Comparison of ENCODE assay signal across 19 cellular contexts in genomic region chr13:23996456-23996855, GRCh38.
DNase-seq lines count a peak whose midpoint lies in the region; ATAC-seq and TF ChIP-seq lines count a peak whose summit lies in the region.
"Had no signal": no experiment of that assay in that cellular context is flagged by ENCODE, and none has a peak within 500 bp of the region (broad histone marks: within the 10 kb centered on the region; RNA-seq: fewer than 3 reads in every experiment).

No MANE protein-coding gene starts in this region.

- H3K36me3 ChIP-seq in left ventricle myocardium inferior (no peaks in the 10 kb centered on the region), endodermal cell (ENCODE audit: control insufficient read depth, insufficient read depth, low read length) (no peaks in the 10 kb centered on the region), spleen (no peaks in the 10 kb centered on the region)

- TF ChIP-seq CTCF in left ventricle myocardium inferior (IDR thresholded peaks at IDR 0.05; ENCODE audit: borderline replicate concordance): no peak
- no peak for TF ChIP-seq CTCF in endodermal cell (conservative IDR thresholded peaks at IDR 0.05)
- TF ChIP-seq CTCF in spleen (IDR thresholded peaks at IDR 0.05 in 8 of 11, conservative IDR thresholded peaks at IDR 0.05 in 3 of 11): no peak

- H3K4me1 ChIP-seq in left ventricle myocardium inferior (peaks cover 25% of the 10 kb centered on the region), endodermal cell (ENCODE audit: control insufficient read depth, insufficient read depth, low read length) (no peaks in the 10 kb centered on the region), spleen (peaks cover 0 to 18% (median 5%) of the 10 kb centered on the region in 6 donors)

- no peak overlapping the region for H3K4me3 ChIP-seq in left ventricle myocardium inferior
- peak overlapping the region; percentile 16 for H3K4me3 ChIP-seq in endodermal cell (ENCODE audit: low read length)
- H3K4me3 ChIP-seq in spleen: no peak overlapping the region
- H3K4me3 ChIP-seq: PC-9, SK-N-MC had no signal

- H3K4me1 Mint-ChIP-seq in endodermal cell: no peaks in the 10 kb centered on the region

- no peak overlapping the region for H3K9ac ChIP-seq in endodermal cell (ENCODE audit: extremely low read depth, low read length, poor library complexity, severe bottlenecking)

- H3K9me3 ChIP-seq in left ventricle myocardium inferior (replicated peaks) (peaks cover 6% of the 10 kb centered on the region), endodermal cell (ENCODE audit: control insufficient read depth, low read length) (peaks cover 8% of the 10 kb centered on the region), spleen (peaks cover 0 to 3% (median 0%) of the 10 kb centered on the region in 8 donors)
- H3K9me3 ChIP-seq: Caco-2 had no signal

- no peaks in the 10 kb centered on the region for H3K27me3 ChIP-seq in left ventricle myocardium inferior (ENCODE audit: low read depth)
- H3K27me3 ChIP-seq in endodermal cell (ENCODE audit: control insufficient read depth, insufficient read depth, low read length, poor library complexity, severe bottlenecking): no peaks in the 10 kb centered on the region
- no peaks in the 10 kb centered on the region for H3K27me3 ChIP-seq in spleen (replicated peaks in 1 of 7)

- H3K27ac ChIP-seq in left ventricle myocardium inferior (replicated peaks) (peak overlapping the region; percentile 77), endodermal cell (ENCODE audit: low read depth, low read length) (no peak overlapping the region), spleen (peak overlapping the region; percentile 27 to 88 (median 72))
- H3K27ac ChIP-seq: C4-2B, HL-60, PC-9, SK-N-MC had no signal

- H3K27me3 Mint-ChIP-seq in endodermal cell (ENCODE audit: insufficient read depth): no peaks in the 10 kb centered on the region

- ATAC-seq in left ventricle myocardium superior (no peak), GM21786 (IDR thresholded peaks at IDR 0.05; ENCODE audit: unreplicated experiment) (peak; percentile 38)

- TF ChIP-seq POLR2A in spleen (IDR thresholded peaks at IDR 0.05): no peak

- no peak overlapping the region for H3K4me3 Mint-ChIP-seq in endodermal cell

- H3K27ac Mint-ChIP-seq in endodermal cell: no peak overlapping the region

- peaks cover 14% of the 10 kb centered on the region for H3K9me3 Mint-ChIP-seq in endodermal cell

- WGBS in endodermal cell (ENCODE audit: insufficient coverage in 1 of 2, insufficient read length in 1 of 2), 2 experiments: 82 to 90% methylated on average over 2 of the region's 2 CpGs
- WGBS in spleen, 5 donors: 78 to 88% (median 85%) methylated on average over 2 of the region's 2 CpGs

- peaks cover 3% of the 10 kb centered on the region for H3K36me3 Mint-ChIP-seq in endodermal cell (ENCODE audit: low read depth)

- DNase-seq in left ventricle myocardium inferior (no peak), left ventricle myocardium superior (no peak), endodermal cell (peak; percentile 18), spleen (no peak), islet precursor cell (no peak), amygdala (lab: John Stamatoyannopoulos, UW) (no peak), COLO668 (lab: John Stamatoyannopoulos, UW; ENCODE audit: unreplicated experiment) (no peak)
- DNase-seq: Caco-2, DMS53, HCEC 1CT, NCI-H1048, NCI-H1694, NCI-H345, NCI-H526 treated with DMSO at 0.1 percent for 48 hours, PC-9 had no signal

- intact Hi-C loops in left ventricle myocardium inferior (cut with micrococcal nuclease): no loop called here
- intact Hi-C loops in left ventricle myocardium superior (cut with micrococcal nuclease): no loop called here
- intact Hi-C loops in spleen (cut with DNase I; ENCODE audit: low total_unique reads): no loop called here
